1 cellular context compared by ENCODE assay signal in the genomic region with DNA sequence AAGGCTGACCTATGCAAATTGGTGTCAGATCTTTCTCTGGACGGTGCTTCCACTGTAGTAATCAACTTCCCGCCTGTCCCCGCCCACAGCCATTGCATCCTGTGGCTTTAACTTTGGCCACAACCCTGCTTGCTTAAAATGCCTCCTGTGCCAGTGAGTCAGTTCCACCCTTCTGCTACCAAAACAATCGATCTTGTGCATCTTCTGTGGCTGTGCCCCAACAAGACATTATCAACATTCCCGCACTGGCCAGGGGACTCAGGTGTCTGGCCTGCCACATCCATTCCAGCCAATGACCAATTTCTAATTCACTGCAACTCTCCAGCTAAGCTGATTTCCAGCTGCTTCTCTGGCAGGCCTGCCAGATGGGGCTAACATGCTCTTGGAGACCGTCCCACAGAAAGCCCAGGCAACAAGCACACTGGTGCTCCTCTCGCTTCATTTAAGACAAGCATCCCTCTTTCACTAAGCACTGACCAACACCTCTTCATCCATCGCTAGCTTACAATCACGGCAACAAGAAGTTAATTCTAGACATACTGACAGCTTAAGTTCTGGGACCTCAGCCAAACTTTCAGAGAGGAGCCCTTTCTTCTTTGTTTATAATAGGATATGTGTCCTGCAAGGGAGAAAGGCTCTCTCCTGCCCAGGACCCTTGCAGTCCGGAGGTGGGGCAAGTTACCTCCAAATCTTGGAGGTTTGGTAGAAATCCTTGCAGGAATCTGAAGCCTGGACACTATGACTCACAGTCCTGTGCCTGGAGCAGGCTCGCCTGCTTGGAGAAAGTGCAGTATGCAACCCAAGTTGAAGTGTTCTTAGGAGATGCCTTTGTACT.
TF ChIP-seq lines count a peak whose summit lies in the region.

No MANE protein-coding gene starts in this region.

TF ChIP-seq in K562, 482 proteins besides CTCF, POLR2A, EP300 and RAD21 (continued from another document):
- TF ChIP-seq, protein P1, sequence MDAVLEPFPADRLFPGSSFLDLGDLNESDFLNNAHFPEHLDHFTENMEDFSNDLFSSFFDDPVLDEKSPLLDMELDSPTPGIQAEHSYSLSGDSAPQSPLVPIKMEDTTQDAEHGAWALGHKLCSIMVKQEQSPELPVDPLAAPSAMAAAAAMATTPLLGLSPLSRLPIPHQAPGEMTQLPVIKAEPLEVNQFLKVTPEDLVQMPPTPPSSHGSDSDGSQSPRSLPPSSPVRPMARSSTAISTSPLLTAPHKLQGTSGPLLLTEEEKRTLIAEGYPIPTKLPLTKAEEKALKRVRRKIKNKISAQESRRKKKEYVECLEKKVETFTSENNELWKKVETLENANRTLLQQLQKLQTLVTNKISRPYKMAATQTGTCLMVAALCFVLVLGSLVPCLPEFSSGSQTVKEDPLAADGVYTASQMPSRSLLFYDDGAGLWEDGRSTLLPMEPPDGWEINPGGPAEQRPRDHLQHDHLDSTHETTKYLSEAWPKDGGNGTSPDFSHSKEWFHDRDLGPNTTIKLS (IDR thresholded peaks at IDR 0.05; ENCODE audit: borderline replicate concordance, low read depth) = no peak
- TF ChIP-seq KDM4B (IDR thresholded peaks at IDR 0.05; ENCODE audit: borderline replicate concordance in 2 of 2, low read depth in 1 of 2) = no peak
- TF ChIP-seq CBFA2T2 (conservative IDR thresholded peaks at IDR 0.05) = no peak
- no peak for TF ChIP-seq BRD4 (IDR thresholded peaks at IDR 0.05)
- no peak for TF ChIP-seq TARDBP (IDR thresholded peaks at IDR 0.05)
- no peak for TF ChIP-seq CHD4 (IDR thresholded peaks at IDR 0.05; ENCODE audit: insufficient read depth, insufficient replicate concordance, low read depth, low read length, poor library complexity, severe bottlenecking)
